ENCODE assay signal across 8 cellular contexts in genomic region chr1:164560076-164560475, GRCh38. TPM values are rescaled to one million over a fixed set of nuclear protein-coding genes. Genes with fewer than 3 reads are reported as not detected.
DNase-seq lines count a peak whose midpoint lies in the region; ATAC-seq, FAIRE-seq and TF ChIP-seq lines count a peak whose summit lies in the region.

No MANE protein-coding gene starts in this region.

- H3K9me3 Mint-ChIP-seq in activated T-helper 2 cell treated with anti-CD3 and anti-CD28 coated beads, Interferon-gamma antibody, Interleukin-2, Interleukin-4, amounts not matched to agents 10 μg/mL and 5 μg/mL and 100 μg/mL, durations not matched to agents 14 hours and 24 hours and 36 hours: no peaks in the 10 kb centered on the region

- H3K27me3 Mint-ChIP-seq in activated T-helper 2 cell treated with anti-CD3 and anti-CD28 coated beads, Interferon-gamma antibody, Interleukin-2, Interleukin-4, amounts not matched to agents 10 μg/mL and 5 μg/mL and 100 μg/mL, durations not matched to agents 14 hours and 24 hours and 36 hours (ENCODE audit: low read depth): peaks cover 32% of the 10 kb centered on the region

- no peak for FAIRE-seq in keratinocyte (lab: Jason Lieb, UNC)

- no peaks in the 10 kb centered on the region for H3K9me3 ChIP-seq in keratinocyte (ENCODE audit: control insufficient read depth, low read depth, low read length)
- H3K9me3 ChIP-seq in subcutaneous abdominal adipose tissue (ENCODE audit: control insufficient read depth in 5 of 5, low read length in 5 of 5): no peaks in the 10 kb centered on the region

- H3K79me2 ChIP-seq in keratinocyte (ENCODE audit: control insufficient read depth, insufficient read depth, low read length): no peaks in the 10 kb centered on the region

- peaks cover 5% of the 10 kb centered on the region for H3K4me1 Mint-ChIP-seq in activated T-helper 2 cell treated with anti-CD3 and anti-CD28 coated beads, Interferon-gamma antibody, Interleukin-2, Interleukin-4, amounts not matched to agents 10 μg/mL and 5 μg/mL and 100 μg/mL, durations not matched to agents 14 hours and 24 hours and 36 hours (ENCODE audit: low read depth)

- no peak overlapping the region for H3K27ac Mint-ChIP-seq in activated T-helper 2 cell treated with anti-CD3 and anti-CD28 coated beads, Interferon-gamma antibody, Interleukin-2, Interleukin-4, amounts not matched to agents 10 μg/mL and 5 μg/mL and 100 μg/mL, durations not matched to agents 14 hours and 24 hours and 36 hours

- dilution Hi-C loops in keratinocyte (cut with MboI; ENCODE audit: extremely low pct_ligation_motif_present, low sequenced_read_pairs): no loop called here

- H3K9me1 ChIP-seq in keratinocyte (ENCODE audit: control insufficient read depth, extremely low read depth, insufficient read depth, low read length): no peaks in the 10 kb centered on the region

- H3K4me3 Mint-ChIP-seq in activated T-helper 2 cell treated with anti-CD3 and anti-CD28 coated beads, Interferon-gamma antibody, Interleukin-2, Interleukin-4, amounts not matched to agents 10 μg/mL and 5 μg/mL and 100 μg/mL, durations not matched to agents 14 hours and 24 hours and 36 hours (ENCODE audit: low read depth): peak overlapping the region; percentile 50

- intact Hi-C loops in activated T-helper 2 cell treated with anti-CD3 and anti-CD28 coated beads, Interferon-gamma antibody, Interleukin-2, Interleukin-4, amounts not matched to agents 10 μg/mL and 5 μg/mL and 100 μg/mL, durations not matched to agents 14 hours and 24 hours and 36 hours (cut with micrococcal nuclease): no loop called here

- TF ChIP-seq CTCF in keratinocyte (optimal IDR thresholded peaks at IDR 0.05 in 1 of 3, IDR thresholded peaks at IDR 0.05 in 1 of 3, conservative IDR thresholded peaks at IDR 0.05 in 1 of 3; ENCODE audit: extremely low read depth in 1 of 3, insufficient read depth in 2 of 3, low read length in 3 of 3): no peak

- H3K27ac ChIP-seq in keratinocyte (ENCODE audit: control insufficient read depth, insufficient read depth, low read length) (peak overlapping the region; percentile 41), subcutaneous abdominal adipose tissue (ENCODE audit: low read depth, low read length) (peak overlapping the region; percentile 95)

- no peaks in the 10 kb centered on the region for H3K36me3 ChIP-seq in keratinocyte (ENCODE audit: control insufficient read depth in 2 of 2, extremely low read depth in 1 of 2, insufficient read depth in 2 of 2, low read length in 2 of 2)
- H3K36me3 ChIP-seq in subcutaneous abdominal adipose tissue (ENCODE audit: control insufficient read depth in 5 of 5, insufficient read depth in 5 of 5, low read length in 5 of 5): no peaks in the 10 kb centered on the region

- peak overlapping the region; percentile 93 for H2AFZ ChIP-seq in keratinocyte (ENCODE audit: control insufficient read depth, low read length)

- ATAC-seq in HG03469 (IDR thresholded peaks at IDR 0.05; ENCODE audit: unreplicated experiment): no peak

- H3K4me3 ChIP-seq in keratinocyte (ENCODE audit: control insufficient read depth in 2 of 3, extremely low read depth in 1 of 3, insufficient read depth in 2 of 3, low read depth in 1 of 3, low read length in 3 of 3): peak overlapping the region; percentile 38 to 55 (median 48)
- peak overlapping the region; percentile 64 to 92 (median 80) for H3K4me3 ChIP-seq in subcutaneous abdominal adipose tissue (ENCODE audit: low read depth in 1 of 5, low read length in 5 of 5)

- DNase-seq in SHP77 (lab: John Stamatoyannopoulos, UW): peak; percentile 13 to 28
- DNase-seq in SHP77 treated with DMSO at 0.1 percent for 48 hours (lab: John Stamatoyannopoulos, UW): no peak
- DNase-seq in activated T-helper 2 cell treated with anti-CD3 and anti-CD28 coated beads, Interferon-gamma antibody, Interleukin-2, Interleukin-4, amounts not matched to agents 10 μg/mL and 5 μg/mL and 100 μg/mL, durations not matched to agents 14 hours and 24 hours and 36 hours (ENCODE audit: low spot score): no peak
- DNase-seq in keratinocyte (ENCODE audit: low read depth, low spot score): no peak
- DNase-seq in KBM-7: no peak
- no peak for DNase-seq in SKM-1 (lab: John Stamatoyannopoulos, UW; ENCODE audit: unreplicated experiment)

- in situ Hi-C loops in KBM-7 (cut with MboI; ENCODE audit: low pct_unique_long_range_greater_than_20kb, low sequenced_read_pairs): no loop called here

- no peaks in the 10 kb centered on the region for H4K20me1 ChIP-seq in keratinocyte (ENCODE audit: control insufficient read depth, extremely low read depth, insufficient read depth, low read length)

- H3K4me1 ChIP-seq in keratinocyte (ENCODE audit: control insufficient read depth, extremely low read depth, insufficient read depth, low read length) (peaks cover 6% of the 10 kb centered on the region), subcutaneous abdominal adipose tissue (ENCODE audit: control insufficient read depth in 5 of 5, insufficient read depth in 5 of 5, low read length in 5 of 5) (peaks cover 0 to 42% (median 28%) of the 10 kb centered on the region in 5 donors)

- no peaks in the 10 kb centered on the region for H3K36me3 Mint-ChIP-seq in activated T-helper 2 cell treated with anti-CD3 and anti-CD28 coated beads, Interferon-gamma antibody, Interleukin-2, Interleukin-4, amounts not matched to agents 10 μg/mL and 5 μg/mL and 100 μg/mL, durations not matched to agents 14 hours and 24 hours and 36 hours (ENCODE audit: low read depth)

- H3K27me3 ChIP-seq in keratinocyte (ENCODE audit: control insufficient read depth, extremely low read depth, insufficient read depth, low read length) (no peaks in the 10 kb centered on the region), subcutaneous abdominal adipose tissue (ENCODE audit: control insufficient read depth in 5 of 5, insufficient read depth in 4 of 5, low read length in 5 of 5) (no peaks in the 10 kb centered on the region)

- H3K4me2 ChIP-seq in keratinocyte (ENCODE audit: control insufficient read depth, extremely low read depth, insufficient read depth, low read depth, low read length): peak overlapping the region; percentile 94

- H3K9ac ChIP-seq in keratinocyte (ENCODE audit: control insufficient read depth, extremely low read depth, insufficient read depth, low read length) (peak overlapping the region; percentile 17), subcutaneous abdominal adipose tissue (ENCODE audit: low read length in 5 of 5) (peak overlapping the region; percentile 73 to 97 (median 83))

RNA-seq across cellular contexts. Expression of gene PBX1, which starts 1.1 kb away (rescaled TPM):
- total RNA-seq in activated T-helper 2 cell treated with anti-CD3 and anti-CD28 coated beads, Interferon-gamma antibody, Interleukin-2, Interleukin-4, amounts not matched to agents 10 μg/mL and 5 μg/mL and 100 μg/mL, durations not matched to agents 14 hours and 24 hours and 36 hours: not detected in 2 replicates
- 1.3 to 3.5 TPM (median 2.2 TPM) in 3 replicates for polyA plus RNA-seq in keratinocyte
- polyA plus RNA-seq in keratinocyte (2011; ENCODE audit: low read depth): 0.91 TPM
- 1.9 and 2.1 TPM in 2 replicates for polyA plus RNA-seq in keratinocyte (2011; cell fraction: cytosol; rRNA removed)
- 1.5 and 2.4 TPM in 2 replicates for polyA plus RNA-seq in keratinocyte (2011; cell fraction: nucleus; rRNA removed)
- polyA plus RNA-seq in keratinocyte (2012; ENCODE audit: low replicate concordance): 0.97 and 1.7 TPM in 2 replicates
- 2.0 to 3.8 TPM (median 3.1 TPM) in 3 replicates for polyA minus RNA-seq in keratinocyte
- polyA minus RNA-seq in keratinocyte (2011; cell fraction: cytosol; rRNA and poly(A)+ RNA removed): 0.77 TPM
- polyA minus RNA-seq in keratinocyte (2011; cell fraction: nucleus; rRNA and poly(A)+ RNA removed): 2.4 and 8.2 TPM in 2 replicates

Comparison
In these comparisons a context has a peak if more than half of its experiments do, and no peak if none do; other contexts are left out.
1. DNase-seq: peak in SHP77 (2 of 2); none in SHP77 treated with DMSO at 0.1 percent for 48 hours (single experiment), activated T-helper 2 cell treated with anti-CD3 and anti-CD28 coated beads, Interferon-gamma antibody, Interleukin-2, Interleukin-4, amounts not matched to agents 10 μg/mL and 5 μg/mL and 100 μg/mL, durations not matched to agents 14 hours and 24 hours and 36 hours (single experiment), keratinocyte (single experiment), KBM-7 (single experiment) and SKM-1 (single experiment).